Comparison of ENCODE assay signal across 8 cellular contexts in the genomic region with DNA sequence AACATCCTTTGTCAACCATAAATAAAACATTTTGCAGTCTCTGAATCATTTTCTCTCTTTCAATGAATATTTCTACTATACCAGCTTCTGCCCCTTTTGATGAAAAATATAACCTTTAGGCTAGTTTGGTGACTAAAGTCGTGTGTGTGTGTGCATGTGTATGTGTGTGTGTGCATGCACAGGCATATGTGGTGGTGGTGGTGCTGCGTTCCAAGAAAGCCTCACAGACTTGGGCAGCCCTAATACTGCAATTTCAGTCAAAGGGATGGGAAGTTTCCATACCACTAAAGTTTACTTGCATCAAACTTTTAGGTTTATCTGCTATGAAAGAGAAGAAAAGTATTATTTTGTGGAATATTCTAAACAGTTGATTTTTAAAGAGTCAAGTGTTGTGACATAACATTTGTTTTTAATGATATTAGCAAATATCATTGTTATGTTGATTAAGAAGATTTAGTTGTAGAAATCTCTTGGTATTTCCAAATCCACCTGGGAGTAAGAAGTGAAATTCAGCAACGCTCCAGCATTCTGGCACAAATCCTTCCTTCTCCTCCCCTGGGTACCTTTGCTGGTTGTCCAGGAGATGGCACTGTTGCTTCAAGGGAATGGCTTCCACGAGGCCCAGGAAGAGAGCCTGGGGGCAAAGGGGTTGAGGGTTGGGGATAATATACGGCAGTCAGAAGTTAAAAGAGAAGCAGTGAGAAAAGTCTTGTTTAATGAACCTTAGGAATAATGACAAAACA. TPM values are rescaled to one million over a fixed set of nuclear protein-coding genes. Genes with fewer than 3 reads are reported as not detected.
DNase-seq lines count a peak whose midpoint lies in the region; ATAC-seq and TF ChIP-seq lines count a peak whose summit lies in the region.

No MANE protein-coding gene starts in this region.

- H3K4me1 Mint-ChIP-seq in activated T-cell treated with anti-CD3 and anti-CD28 coated beads, Interleukin-2, amount 50 U/mL, for 72 hours (ENCODE audit: low read depth): no peaks in the 10 kb centered on the region
- H3K4me1 Mint-ChIP-seq in activated T-cell treated with anti-CD3 and anti-CD28 coated beads, Interleukin-2, amount 50 U/mL, for 4 hours (ENCODE audit: low read depth): no peaks in the 10 kb centered on the region

- WGBS in psoas muscle, 3 donors: 21 to 23% (median 22%) methylated on average over 5 of the region's 5 CpGs

- H3K9me3 Mint-ChIP-seq in activated T-cell treated with anti-CD3 and anti-CD28 coated beads, Interleukin-2, amount 50 U/mL, for 72 hours: no peaks in the 10 kb centered on the region
- no peaks in the 10 kb centered on the region for H3K9me3 Mint-ChIP-seq in activated T-cell treated with anti-CD3 and anti-CD28 coated beads, Interleukin-2, amount 50 U/mL, for 4 hours

- DNase-seq in activated T-cell treated with anti-CD3 and anti-CD28 coated beads, Interleukin-2, amount 50 U/mL, for 72 hours: peak; percentile 12 to 20
- no peak for DNase-seq in activated T-cell treated with anti-CD3 and anti-CD28 coated beads, Interleukin-2, amount 50 U/mL, for 4 hours
- DNase-seq in NCI-H2107 treated with DMSO at 0.1 percent for 48 hours (lab: John Stamatoyannopoulos, UW; ENCODE audit: unreplicated experiment) (peak; percentile 61), adipocyte (ENCODE audit: low read depth) (peak; percentile 84), left cardiac atrium (peak; percentile 53), psoas muscle (peak in 1 of 2 donors; percentile 67)
- no peak for DNase-seq in central memory CD4-positive, alpha-beta T cell

- no peaks in the 10 kb centered on the region for H3K27me3 Mint-ChIP-seq in activated T-cell treated with anti-CD3 and anti-CD28 coated beads, Interleukin-2, amount 50 U/mL, for 72 hours (ENCODE audit: low read depth)
- H3K27me3 Mint-ChIP-seq in activated T-cell treated with anti-CD3 and anti-CD28 coated beads, Interleukin-2, amount 50 U/mL, for 4 hours (ENCODE audit: low read depth): peaks cover 3% of the 10 kb centered on the region

- H3K36me3 Mint-ChIP-seq in activated T-cell treated with anti-CD3 and anti-CD28 coated beads, Interleukin-2, amount 50 U/mL, for 72 hours (ENCODE audit: insufficient read depth in 2 of 2): no peaks in the 10 kb centered on the region
- no peaks in the 10 kb centered on the region for H3K36me3 Mint-ChIP-seq in activated T-cell treated with anti-CD3 and anti-CD28 coated beads, Interleukin-2, amount 50 U/mL, for 4 hours (ENCODE audit: insufficient read depth)

- no peak overlapping the region for H3K9ac ChIP-seq in adipocyte (ENCODE audit: low read length)

- no peaks in the 10 kb centered on the region for H3K36me3 ChIP-seq in adipocyte (ENCODE audit: control insufficient read depth, insufficient read depth, low read length, severe bottlenecking)
- H3K36me3 ChIP-seq in psoas muscle (ENCODE audit: insufficient read depth in 1 of 2, low read depth in 1 of 2): no peaks in the 10 kb centered on the region

- H3K27me3 ChIP-seq in adipocyte (replicated peaks; ENCODE audit: control insufficient read depth, insufficient read depth, low read length): no peaks in the 10 kb centered on the region
- no peaks in the 10 kb centered on the region for H3K27me3 ChIP-seq in psoas muscle (ENCODE audit: insufficient read depth in 3 of 3, low read length in 2 of 3)

- ATAC-seq in activated T-cell treated with anti-CD3 and anti-CD28 coated beads, Interleukin-2, amount 50 U/mL, for 72 hours (replicated peaks in 1 of 2): no peak
- ATAC-seq in activated T-cell treated with anti-CD3 and anti-CD28 coated beads, Interleukin-2, amount 50 U/mL, for 4 hours: no peak
- ATAC-seq in HG02840 (IDR thresholded peaks at IDR 0.05; ENCODE audit: low FRiP score, unreplicated experiment) (peak; percentile 66), left cardiac atrium (peak; percentile 90 to 93), psoas muscle (peak; percentile 88 to 96 (median 94))

- H3K27ac Mint-ChIP-seq in activated T-cell treated with anti-CD3 and anti-CD28 coated beads, Interleukin-2, amount 50 U/mL, for 72 hours: no peak overlapping the region

- H3K9me3 ChIP-seq in adipocyte (ENCODE audit: control insufficient read depth, low read length): no peaks in the 10 kb centered on the region
- H3K9me3 ChIP-seq in psoas muscle: no peaks in the 10 kb centered on the region

- H3K27ac ChIP-seq in psoas muscle: no peak overlapping the region

- no peak overlapping the region for H3K4me3 ChIP-seq in adipocyte (ENCODE audit: low read length)
- no peak overlapping the region for H3K4me3 ChIP-seq in psoas muscle

- H3K4me1 ChIP-seq in adipocyte (ENCODE audit: control insufficient read depth, insufficient read depth, low read length) (peaks cover 3% of the 10 kb centered on the region), psoas muscle (peaks cover 19% of the 10 kb centered on the region)

- H3K4me3 Mint-ChIP-seq in activated T-cell treated with anti-CD3 and anti-CD28 coated beads, Interleukin-2, amount 50 U/mL, for 72 hours: no peak overlapping the region
- H3K4me3 Mint-ChIP-seq in activated T-cell treated with anti-CD3 and anti-CD28 coated beads, Interleukin-2, amount 50 U/mL, for 4 hours: no peak overlapping the region

- intact Hi-C loops in left cardiac atrium (cut with DNase I): loop anchor here (1.0 to 5.0 kb wide), 2 partner anchors 158 to 160 kb away; no protein-coding TSS in a partner anchor
- intact Hi-C loops in psoas muscle (cut with DNase I): loop anchor here (1.0 to 5.0 kb wide), 2 partner anchors 159 to 160 kb away; no protein-coding TSS in a partner anchor

- TF ChIP-seq CTCF in psoas muscle (IDR thresholded peaks at IDR 0.05): peak; percentile 96

RNA-seq across cellular contexts. Expression of a gene that starts 41.5 kb away (rescaled TPM):
- total RNA-seq in activated T-cell treated with anti-CD3 and anti-CD28 coated beads, Interleukin-2, amount 50 U/mL, for 72 hours: not detected
- under 1 TPM in 1 of 3 donors, not detected in 2; 0.05 TPM for total RNA-seq in activated T-cell treated with anti-CD3 and anti-CD28 coated beads, Interleukin-2, amount 50 U/mL, for 4 hours
- 1 to 10 TPM in 1 of 2 donors, under 1 TPM in 1; 0.71 to 3.5 TPM for total RNA-seq in left cardiac atrium
- total RNA-seq in psoas muscle: 10 to 100 TPM in 3 of 4 donors, 1 to 10 TPM in 1; 7.7 to 18.8 (median 11.2) TPM
- polyA plus RNA-seq in psoas muscle: 10 to 100 TPM in 2 of 3 donors, under 1 TPM in 1; 0.23 to 24.0 (median 10.8) TPM

Comparison
In these comparisons a context has a peak if more than half of its experiments do, and no peak if none do; other contexts are left out.
1. DNase-seq: peak in activated T-cell treated with anti-CD3 and anti-CD28 coated beads, Interleukin-2, amount 50 U/mL, for 72 hours (2 of 2), NCI-H2107 treated with DMSO at 0.1 percent for 48 hours (single experiment), adipocyte (single experiment) and left cardiac atrium (single experiment); none in activated T-cell treated with anti-CD3 and anti-CD28 coated beads, Interleukin-2, amount 50 U/mL, for 4 hours (single experiment) and central memory CD4-positive, alpha-beta T cell (single experiment).
2. ATAC-seq: peak in HG02840 (single experiment), left cardiac atrium (2 of 2) and psoas muscle (4 of 4); none in activated T-cell treated with anti-CD3 and anti-CD28 coated beads, Interleukin-2, amount 50 U/mL, for 72 hours (0 of 2) and activated T-cell treated with anti-CD3 and anti-CD28 coated beads, Interleukin-2, amount 50 U/mL, for 4 hours (0 of 2).